ENCODE assay signal across 24 cellular contexts in genomic region chr16:67730326-67730725, GRCh38. TPM values are rescaled to one million over a fixed set of nuclear protein-coding genes. Genes with fewer than 3 reads are reported as not detected.
A peak's percentile ranks its signal among the peaks of the same experiment; 100 is the strongest.
DNase-seq lines count a peak whose midpoint lies in the region; ATAC-seq and TF ChIP-seq lines count a peak whose summit lies in the region.
"Had no signal": no experiment of that assay in that cellular context is flagged by ENCODE, and none has a peak within 500 bp of the region (broad histone marks: within the 10 kb centered on the region; RNA-seq: fewer than 3 reads in every experiment).

No MANE protein-coding gene starts in this region.

- no peaks in the 10 kb centered on the region for H3K9me3 Mint-ChIP-seq in endothelial cell (ENCODE audit: unreplicated experiment)
- H3K9me3 Mint-ChIP-seq in stimulated activated naive B cell treated with anti-CD40 and anti-IgM and Interleukin-4, amounts not matched to agents 10 μg/mL and 1 μg/mL and 100 μg/mL, for 72 hours: no peaks in the 10 kb centered on the region
- H3K9me3 Mint-ChIP-seq: CD8-positive, alpha-beta T cell had no signal

- no peak for ATAC-seq in stimulated activated naive B cell treated with anti-CD40 and anti-IgM and Interleukin-4, amounts not matched to agents 10 μg/mL and 1 μg/mL and 100 μg/mL, for 72 hours (replicated peaks)
- ATAC-seq in GM21529 (IDR thresholded peaks at IDR 0.05; ENCODE audit: unreplicated experiment): no peak
- ATAC-seq: CD8-positive, alpha-beta T cell had no signal

- H3K4me2 ChIP-seq in OCI-LY7 (ENCODE audit: low read length) (no peak overlapping the region), osteoblast (ENCODE audit: insufficient read depth, low read length) (no peak overlapping the region)

- no peaks in the 10 kb centered on the region for H3K27me3 ChIP-seq in osteoblast (ENCODE audit: insufficient read depth, low read length)
- H3K27me3 ChIP-seq in A673 (replicated peaks; ENCODE audit: insufficient read depth, low read depth, low read length, poor library complexity): no peaks in the 10 kb centered on the region
- H3K27me3 ChIP-seq: MG63, Peyer's patch had no signal

- peaks cover 13% of the 10 kb centered on the region for H3K4me1 Mint-ChIP-seq in endothelial cell (ENCODE audit: unreplicated experiment)
- H3K4me1 Mint-ChIP-seq in stimulated activated naive B cell treated with anti-CD40 and anti-IgM and Interleukin-4, amounts not matched to agents 10 μg/mL and 1 μg/mL and 100 μg/mL, for 72 hours: peaks cover 0 to 2% of the 10 kb centered on the region in 2 donors
- H3K4me1 Mint-ChIP-seq: B cell had no signal

- H3K4me3 ChIP-seq in OCI-LY7 (ENCODE audit: low read depth, low read length, poor library complexity, severe bottlenecking) (no peak overlapping the region), osteoblast (ENCODE audit: insufficient read depth, low read length) (no peak overlapping the region), A673 (ENCODE audit: low read depth, low read length, poor library complexity, severe bottlenecking) (no peak overlapping the region)
- H3K4me3 ChIP-seq: MG63, Peyer's patch had no signal

- peaks cover 9% of the 10 kb centered on the region for H3K27me3 Mint-ChIP-seq in endothelial cell (ENCODE audit: unreplicated experiment)
- H3K27me3 Mint-ChIP-seq in stimulated activated naive B cell treated with anti-CD40 and anti-IgM and Interleukin-4, amounts not matched to agents 10 μg/mL and 1 μg/mL and 100 μg/mL, for 72 hours: no peaks in the 10 kb centered on the region
- H3K27me3 Mint-ChIP-seq: B cell had no signal

- H3K36me3 Mint-ChIP-seq in endothelial cell (ENCODE audit: low read depth, unreplicated experiment): peaks cover 30% of the 10 kb centered on the region
- peaks cover 52 to 60% of the 10 kb centered on the region in 2 donors for H3K36me3 Mint-ChIP-seq in stimulated activated naive B cell treated with anti-CD40 and anti-IgM and Interleukin-4, amounts not matched to agents 10 μg/mL and 1 μg/mL and 100 μg/mL, for 72 hours

- H3K9me2 ChIP-seq in OCI-LY7 (ENCODE audit: insufficient read depth, low read length): no peaks in the 10 kb centered on the region

- POLR2A ChIA-PET in OCI-LY7 (lab: Charles Lee) (no interaction called here), A673 (lab: Charles Lee; ENCODE audit: low non-redundant PET) (no interaction called here)

- no peak overlapping the region for H3K27ac ChIP-seq in OCI-LY7 (ENCODE audit: low read depth, low read length, poor library complexity, severe bottlenecking)
- H3K27ac ChIP-seq in osteoblast (ENCODE audit: low read depth, low read length): no peak overlapping the region
- H3K27ac ChIP-seq in A673 (ENCODE audit: low read depth, low read length, poor library complexity, severe bottlenecking): no peak overlapping the region
- H3K27ac ChIP-seq: C4-2B, Peyer's patch had no signal

- DNase-seq in OCI-LY7 (ENCODE audit: low spot score): no peak
- DNase-seq in endothelial cell (ENCODE audit: low spot score): no peak
- DNase-seq in osteoblast (ENCODE audit: insufficient read length, low spot score, missing footprints): peak; percentile 52
- no peak for DNase-seq in stimulated activated naive B cell treated with anti-CD40 and anti-IgM and Interleukin-4, amounts not matched to agents 10 μg/mL and 1 μg/mL and 100 μg/mL, for 72 hours
- no peak for DNase-seq in A673 (ENCODE audit: low spot score)
- DNase-seq in activated naive CD4-positive, alpha-beta T cell (lab: John Stamatoyannopoulos, UW): no peak
- DNase-seq: Caco-2; CD8-positive, alpha-beta T cell; EL; GDM1; KG1; MG63; NCI-H1105 treated with DMSO at 0.1 percent for 48 hours; NCI-H146; NCI-H2029; NCI-H446; NCI-H524 treated with DMSO at 0.1 percent for 48 hours; NCI-H774; OCI-M1; Peyer's patch; SHP77 treated with DMSO at 0.1 percent for 48 hours had no signal

- H4K20me1 ChIP-seq in OCI-LY7 (ENCODE audit: insufficient read depth, low read length) (no peaks in the 10 kb centered on the region), osteoblast (ENCODE audit: insufficient read depth, low read length) (peaks cover 4% of the 10 kb centered on the region)

- peak overlapping the region; percentile 19 for H3K4me3 Mint-ChIP-seq in endothelial cell (ENCODE audit: unreplicated experiment)
- no peak overlapping the region for H3K4me3 Mint-ChIP-seq in stimulated activated naive B cell treated with anti-CD40 and anti-IgM and Interleukin-4, amounts not matched to agents 10 μg/mL and 1 μg/mL and 100 μg/mL, for 72 hours
- H3K4me3 Mint-ChIP-seq: B cell; CD8-positive, alpha-beta T cell had no signal

- H3K36me3 ChIP-seq in OCI-LY7 (ENCODE audit: insufficient read depth, low read length): peaks cover 60% of the 10 kb centered on the region
- peaks cover 53% of the 10 kb centered on the region for H3K36me3 ChIP-seq in osteoblast (ENCODE audit: insufficient read depth, low read length)
- peaks cover 28% of the 10 kb centered on the region for H3K36me3 ChIP-seq in A673 (ENCODE audit: insufficient read depth, low read length, poor library complexity, severe bottlenecking)
- H3K36me3 ChIP-seq: MG63 had no signal

- intact Hi-C loops in OCI-LY7 (cut with micrococcal nuclease; ENCODE audit: unreplicated experiment): no loop called here
- intact Hi-C loops in A673 (cut with micrococcal nuclease; ENCODE audit: unreplicated experiment): no loop called here

- CTCF ChIA-PET in OCI-LY7 (lab: Charles Lee; ENCODE audit: unreplicated experiment) (no interaction called here), A673 (lab: Charles Lee) (no interaction called here)

- no TSS peak for BruUV-seq in OCI-LY7 (replicated peaks; lab: Mats Ljungman, UMichigan)
- no TSS peak for BruUV-seq in A673 (replicated peaks; lab: Mats Ljungman, UMichigan)

- TF ChIP-seq CTCF in OCI-LY7 (conservative IDR thresholded peaks at IDR 0.05; ENCODE audit: low read length) (0 out of 2 replicates have a peak, but pooled peaks have one; percentile 16), endothelial cell (IDR thresholded peaks at IDR 0.05; ENCODE audit: unreplicated experiment) (no peak), osteoblast (IDR thresholded peaks at IDR 0.05; ENCODE audit: extremely low read depth, low read depth, low read length) (no peak), A673 (conservative IDR thresholded peaks at IDR 0.05; ENCODE audit: low read depth, low read length) (no peak)

- H2AFZ ChIP-seq in OCI-LY7 (ENCODE audit: low read length) (no peak overlapping the region), osteoblast (ENCODE audit: low read length) (no peak overlapping the region)

- H3K79me2 ChIP-seq in OCI-LY7 (ENCODE audit: insufficient read depth, low read depth, low read length) (no peaks in the 10 kb centered on the region), osteoblast (ENCODE audit: insufficient read depth, low read length) (no peaks in the 10 kb centered on the region)

- H3K9me3 ChIP-seq in OCI-LY7 (ENCODE audit: low read length): no peaks in the 10 kb centered on the region
- no peaks in the 10 kb centered on the region for H3K9me3 ChIP-seq in osteoblast (ENCODE audit: low read depth, low read length)
- H3K9me3 ChIP-seq in A673 (ENCODE audit: low read depth, low read length, poor library complexity, severe bottlenecking): no peaks in the 10 kb centered on the region
- H3K9me3 ChIP-seq: Caco-2, MG63, Peyer's patch had no signal

- H3K27ac Mint-ChIP-seq in endothelial cell (ENCODE audit: unreplicated experiment): peak overlapping the region; percentile 24
- H3K27ac Mint-ChIP-seq in stimulated activated naive B cell treated with anti-CD40 and anti-IgM and Interleukin-4, amounts not matched to agents 10 μg/mL and 1 μg/mL and 100 μg/mL, for 72 hours: peak overlapping the region; percentile 37
- H3K27ac Mint-ChIP-seq: B cell; CD8-positive, alpha-beta T cell had no signal

- no peaks in the 10 kb centered on the region for H3K4me1 ChIP-seq in OCI-LY7 (ENCODE audit: insufficient read depth, low read length, poor library complexity, severe bottlenecking)
- H3K4me1 ChIP-seq in osteoblast (ENCODE audit: insufficient read depth, low read length): no peaks in the 10 kb centered on the region
- H3K4me1 ChIP-seq in A673 (ENCODE audit: insufficient read depth, low read length, poor library complexity, severe bottlenecking): no peaks in the 10 kb centered on the region
- H3K4me1 ChIP-seq: Caco-2, Peyer's patch had no signal

RNA-seq across cellular contexts. Expression of gene GFOD2, which starts 11.2 kb away (rescaled TPM):
- 13.2 and 16.2 TPM in 2 replicates for total RNA-seq in OCI-LY7 (2014; rRNA removed; shearing (Covaris generic))
- total RNA-seq in OCI-LY7 (2022) (18.0 and 18.5 TPM in 2 replicates), endothelial cell (ENCODE audit: unreplicated experiment) (44.2 TPM), osteoblast (15.9 and 19.4 TPM in 2 replicates), A673 (2021) (22.6 and 25.1 TPM in 2 replicates)
